Comparison of ENCODE assay signal across 28 cellular contexts in the genomic region with DNA sequence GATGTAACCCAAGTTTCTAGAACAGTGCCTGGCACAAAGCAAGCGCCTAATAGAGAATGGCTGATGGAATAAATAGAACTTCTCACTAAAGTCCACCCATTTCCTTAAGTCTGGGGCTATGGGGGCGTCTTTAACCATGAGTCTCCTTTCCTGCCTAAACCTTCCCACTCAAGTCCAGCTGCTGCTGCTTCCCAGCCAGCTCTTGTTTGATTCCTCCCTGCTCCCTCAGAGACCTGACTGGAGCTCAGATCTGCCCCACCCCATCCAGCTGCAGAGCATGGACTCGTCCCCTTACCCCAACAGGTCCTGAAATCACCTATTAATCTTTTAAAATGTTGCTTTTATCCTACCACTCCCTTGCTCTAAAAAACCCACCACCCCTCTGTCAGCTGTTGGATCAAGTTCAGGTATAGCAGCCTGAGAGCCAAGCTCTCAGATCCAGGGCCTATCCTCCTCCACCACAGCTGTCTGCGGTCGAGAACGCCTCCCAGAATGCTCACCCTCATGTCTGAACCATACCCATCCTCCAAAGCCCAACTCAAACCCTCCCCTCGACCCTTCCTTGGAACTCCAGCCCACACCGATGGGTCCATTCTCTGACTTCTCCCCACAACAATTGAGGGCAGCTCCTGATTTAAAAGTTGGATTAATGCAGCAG.
"Had no signal": no experiment of that assay in that cellular context is flagged by ENCODE, and none has a peak within 500 bp of the region (broad histone marks: within the 10 kb centered on the region; RNA-seq: fewer than 3 reads in every experiment).

No MANE protein-coding gene starts in this region.

- H3K4me1 Mint-ChIP-seq: mesothelial cell of epicardium had no signal

- ATAC-seq: left lobe of liver; mucosa of descending colon; naive thymus-derived CD4-positive, alpha-beta T cell; natural killer cell treated with Interleukin-12 subunit alpha and Interleukin-12 subunit beta and Interleukin-15 and Interleukin-18, amount 100 ng/mL, for 72 hours; pancreas; right lobe of liver; stimulated activated effector memory CD8-positive, alpha-beta T cell treated with anti-CD3 and anti-CD28 coated beads, Interleukin-12 subunit alpha, Interleukin-12 subunit beta, amount 100 ng/mL, for 72 hours had no signal

- H3K4me1 ChIP-seq: prostate gland, right lobe of liver, spleen, uterus had no signal

- H3K9me3 ChIP-seq: mucosa of descending colon, pancreas, prostate gland, right lobe of liver, spleen, tibial nerve, uterus had no signal

- H3K4me3 Mint-ChIP-seq: mesothelial cell of epicardium; naive thymus-derived CD4-positive, alpha-beta T cell; natural killer cell treated with Interleukin-12 subunit alpha and Interleukin-12 subunit beta and Interleukin-15 and Interleukin-18, amount 100 ng/mL, for 72 hours; neural crest cell; stimulated activated effector memory CD8-positive, alpha-beta T cell treated with anti-CD3 and anti-CD28 coated beads, Interleukin-12 subunit alpha, Interleukin-12 subunit beta, amount 100 ng/mL, for 72 hours; stimulated activated naive CD8-positive, alpha-beta T cell treated with anti-CD3 and anti-CD28 coated beads, Interleukin-15, Interleukin-2, amounts not matched to agents 100 ng/mL and 50 ng/mL, for 24 hours; type B pancreatic cell had no signal

- FAIRE-seq: keratinocyte, pancreas, small intestine had no signal

- H3K36me3 Mint-ChIP-seq: mesothelial cell of epicardium; naive thymus-derived CD4-positive, alpha-beta T cell; natural killer cell treated with Interleukin-12 subunit alpha and Interleukin-12 subunit beta and Interleukin-15 and Interleukin-18, amount 100 ng/mL, for 72 hours; stimulated activated effector memory CD8-positive, alpha-beta T cell treated with anti-CD3 and anti-CD28 coated beads, Interleukin-12 subunit alpha, Interleukin-12 subunit beta, amount 100 ng/mL, for 72 hours; type B pancreatic cell had no signal

- DNase-seq: hippocampal formation; kidney glomerular epithelial cell; left cardiac atrium; mesendoderm; mucosa of descending colon; naive thymus-derived CD4-positive, alpha-beta T cell; nucleus accumbens; pancreas; posterior cingulate gyrus; retina; right lobe of liver; small intestine; spleen; stimulated activated CD4-positive, alpha-beta T cell treated with anti-CD3 and anti-CD28 coated beads, Interleukin-4, amount 100 ng/mL, for 24 hours; stimulated activated naive CD4-positive, alpha-beta T cell; substantia nigra; uterus had no signal

- H3K27ac Mint-ChIP-seq: mesothelial cell of epicardium; naive thymus-derived CD4-positive, alpha-beta T cell; natural killer cell treated with Interleukin-12 subunit alpha and Interleukin-12 subunit beta and Interleukin-15 and Interleukin-18, amount 100 ng/mL, for 72 hours; stimulated activated effector memory CD8-positive, alpha-beta T cell treated with anti-CD3 and anti-CD28 coated beads, Interleukin-12 subunit alpha, Interleukin-12 subunit beta, amount 100 ng/mL, for 72 hours; stimulated activated naive CD8-positive, alpha-beta T cell treated with anti-CD3 and anti-CD28 coated beads, Interleukin-15, Interleukin-2, amounts not matched to agents 100 ng/mL and 50 ng/mL, for 24 hours; type B pancreatic cell had no signal

- H3K4me3 ChIP-seq: lung, mucosa of descending colon, pancreas, prostate gland, right lobe of liver, spleen, tibial nerve, uterus had no signal

- H3K27ac ChIP-seq: prostate gland, right lobe of liver, spleen, tibial nerve, uterus had no signal

- H3K36me3 ChIP-seq: pancreas, prostate gland, right lobe of liver, spleen, tibial nerve, uterus had no signal

- H3K9me3 Mint-ChIP-seq: mesothelial cell of epicardium; natural killer cell treated with Interleukin-12 subunit alpha and Interleukin-12 subunit beta and Interleukin-15 and Interleukin-18, amount 100 ng/mL, for 72 hours; neural crest cell; stimulated activated effector memory CD8-positive, alpha-beta T cell treated with anti-CD3 and anti-CD28 coated beads, Interleukin-12 subunit alpha, Interleukin-12 subunit beta, amount 100 ng/mL, for 72 hours; stimulated activated naive CD8-positive, alpha-beta T cell treated with anti-CD3 and anti-CD28 coated beads, Interleukin-15, Interleukin-2, amounts not matched to agents 100 ng/mL and 50 ng/mL, for 24 hours had no signal

- H3K27me3 ChIP-seq: pancreas, right lobe of liver, spleen, tibial nerve, uterus had no signal
